1 cellular context compared by ENCODE assay signal in the genomic region with DNA sequence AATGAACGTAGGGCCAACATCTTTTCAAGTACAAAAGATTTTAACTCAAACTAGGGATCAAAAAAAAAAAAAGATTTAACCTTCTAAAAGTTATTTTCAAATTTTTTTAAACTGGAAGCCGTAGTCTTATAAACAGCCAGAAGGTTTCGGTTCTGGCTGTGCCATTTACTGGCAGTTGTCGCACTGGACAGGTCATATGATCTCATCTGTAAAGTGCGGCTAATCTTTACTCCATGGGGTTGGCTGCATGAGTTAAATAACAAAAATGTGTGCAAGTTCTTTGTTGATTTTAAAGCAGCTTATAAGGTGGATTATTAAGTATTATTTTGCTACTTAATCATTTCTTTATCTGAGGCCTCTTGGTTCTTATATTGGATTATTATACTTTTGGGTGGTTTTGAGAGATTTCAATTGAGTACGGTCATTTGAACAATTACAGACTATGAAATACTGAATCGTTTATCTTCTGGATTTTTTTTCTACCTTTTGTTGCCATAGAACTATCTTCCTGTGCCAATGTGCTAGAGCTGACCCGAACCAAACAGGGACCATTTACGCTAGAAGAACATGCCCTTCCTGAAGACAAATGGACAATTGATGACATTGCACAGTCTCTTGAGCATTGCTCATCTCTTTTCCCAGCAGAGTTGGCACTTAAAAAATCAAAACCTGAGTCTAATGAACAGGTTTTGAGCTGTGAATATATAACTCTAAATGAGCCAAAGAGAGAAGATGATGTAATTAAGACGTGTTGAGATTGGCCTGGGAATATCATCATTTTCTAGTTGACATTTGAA.
TF ChIP-seq lines count a peak whose summit lies in the region.

No MANE protein-coding gene starts in this region.

TF ChIP-seq in WTC11, 78 proteins besides CTCF, POLR2A, EP300 and RAD21:
- TF ChIP-seq HMGA2 (CRISPR knock-in tag; IDR thresholded peaks at IDR 0.05) (no peak), ZNF416 (CRISPR knock-in tag; IDR thresholded peaks at IDR 0.05) (no peak)
